ENCODE assay signal across 1 cellular context in genomic region chr4:122632396-122633143, GRCh38.
TF ChIP-seq lines count a peak whose summit lies in the region.

No MANE protein-coding gene starts in this region.

TF ChIP-seq in GM12878, 131 proteins besides CTCF, POLR2A, EP300 and RAD21 (continued from another document and continues in another):
- no peak for TF ChIP-seq CUX1 (IDR thresholded peaks at IDR 0.05; ENCODE audit: insufficient replicate concordance, low read depth, low read length)
- TF ChIP-seq EED (IDR thresholded peaks at IDR 0.05; ENCODE audit: low read depth) = peak; percentile 61; the same call in 1 of the 2 replicates
- TF ChIP-seq IKZF2 (IDR thresholded peaks at IDR 0.05) = peak; percentile 87 to 91
- no peak for TF ChIP-seq SUZ12 (IDR thresholded peaks at IDR 0.05; ENCODE audit: unreplicated experiment)
- no peak for TF ChIP-seq BCL3 (IDR thresholded peaks at IDR 0.05; ENCODE audit: borderline replicate concordance, insufficient read depth, low read depth, low read length, poor library complexity, severe bottlenecking)
- TF ChIP-seq JUNB (IDR thresholded peaks at IDR 0.05) = peak; percentile 82
- peak; percentile 60; the same call in 1 of the 2 replicates for TF ChIP-seq SREBF1 (IDR thresholded peaks at IDR 0.05; ENCODE audit: low read length)
- TF ChIP-seq TCF12 (IDR thresholded peaks at IDR 0.05; ENCODE audit: low read depth, low read length) = no peak
- no peak for TF ChIP-seq E4F1 (IDR thresholded peaks at IDR 0.05; ENCODE audit: borderline replicate concordance, partially characterized antibody)
- TF ChIP-seq NRF1 (conservative IDR thresholded peaks at IDR 0.05; ENCODE audit: low read depth, low read length) = no peak
- 0 out of 2 replicates have a peak, but pooled peaks have one; percentile 41 for TF ChIP-seq GABPA (IDR thresholded peaks at IDR 0.05; ENCODE audit: low read depth)
- peak; percentile 73 for TF ChIP-seq NR2F1 (conservative IDR thresholded peaks at IDR 0.05)
- no peak for TF ChIP-seq POLR2AphosphoS2 (IDR thresholded peaks at IDR 0.05; ENCODE audit: low read depth, low read length)
- no peak for TF ChIP-seq ESRRA (IDR thresholded peaks at IDR 0.05; ENCODE audit: low read length)
- no peak for TF ChIP-seq FOXK2 (IDR thresholded peaks at IDR 0.05)
- TF ChIP-seq SREBF2 (IDR thresholded peaks at IDR 0.05; ENCODE audit: low read length) = no peak
- no peak for TF ChIP-seq USF1 (IDR thresholded peaks at IDR 0.05; ENCODE audit: borderline replicate concordance, extremely low read length, insufficient read depth, low read depth, low read length)
- peak; percentile 77; the same call in 1 of the 2 replicates for TF ChIP-seq DPF2 (IDR thresholded peaks at IDR 0.05)
- no peak for TF ChIP-seq YBX1 (IDR thresholded peaks at IDR 0.05)
- TF ChIP-seq CREB1 (IDR thresholded peaks at IDR 0.05; ENCODE audit: low read depth) = peak; percentile 75
- 0 out of 2 replicates have a peak, but pooled peaks have one; percentile 32 for TF ChIP-seq STAT3 (IDR thresholded peaks at IDR 0.05; ENCODE audit: low read depth, low read length)
- no peak for TF ChIP-seq CBX5 (IDR thresholded peaks at IDR 0.05; ENCODE audit: low read depth)
- peak; percentile 92 for TF ChIP-seq MTA2 (IDR thresholded peaks at IDR 0.05; ENCODE audit: low read depth)
- no peak for TF ChIP-seq PAX8 (IDR thresholded peaks at IDR 0.05)
- TF ChIP-seq GATAD2B (conservative IDR thresholded peaks at IDR 0.05; ENCODE audit: low read depth) = peak; percentile 59; the same call in 1 of the 2 replicates
- peak; percentile 74; the same call in 1 of the 2 replicates for TF ChIP-seq PAX5 (IDR thresholded peaks at IDR 0.05; ENCODE audit: borderline replicate concordance, low read depth, low read length)
- peak; percentile 90 for TF ChIP-seq RUNX3 (IDR thresholded peaks at IDR 0.05; ENCODE audit: low read length)
- no peak for TF ChIP-seq TARDBP (IDR thresholded peaks at IDR 0.05; ENCODE audit: borderline replicate concordance)
- no peak for TF ChIP-seq MEF2A (IDR thresholded peaks at IDR 0.05; ENCODE audit: insufficient read depth, low read depth, low read length)
- no peak for TF ChIP-seq ASH2L (IDR thresholded peaks at IDR 0.05; ENCODE audit: borderline replicate concordance, low read depth)
- TF ChIP-seq BACH1 (IDR thresholded peaks at IDR 0.05; ENCODE audit: borderline replicate concordance) = no peak; the same call in 1 of the 2 replicates
- TF ChIP-seq LARP7 (IDR thresholded peaks at IDR 0.05) = no peak
- TF ChIP-seq MYC (IDR thresholded peaks at IDR 0.05; ENCODE audit: insufficient read depth, insufficient read length, insufficient replicate concordance, low read length, severe bottlenecking) = no peak
- no peak for TF ChIP-seq YY1 (IDR thresholded peaks at IDR 0.05; ENCODE audit: low read depth, low read length)
- no peak for TF ChIP-seq HDAC6 (IDR thresholded peaks at IDR 0.05; ENCODE audit: unreplicated experiment)
- no peak for TF ChIP-seq MAX (IDR thresholded peaks at IDR 0.05; ENCODE audit: low read depth, low read length)
- no peak for TF ChIP-seq MLLT1 (IDR thresholded peaks at IDR 0.05)
- TF ChIP-seq PKNOX1 (IDR thresholded peaks at IDR 0.05) = peak; percentile 72
- TF ChIP-seq ATF2 (IDR thresholded peaks at IDR 0.05; ENCODE audit: low read length) = peak; percentile 76; the same call in 1 of the 2 replicates
- peak; percentile 55 for TF ChIP-seq BMI1 (IDR thresholded peaks at IDR 0.05; ENCODE audit: borderline replicate concordance)
- TF ChIP-seq IRF4 (IDR thresholded peaks at IDR 0.05; ENCODE audit: low read depth, low read length) = peak; percentile 69; the same call in 1 of the 2 replicates
- no peak for TF ChIP-seq NKRF (conservative IDR thresholded peaks at IDR 0.05)
- peak; percentile 88 for TF ChIP-seq IKZF1 (conservative IDR thresholded peaks at IDR 0.05)
- TF ChIP-seq NFIC (IDR thresholded peaks at IDR 0.05; ENCODE audit: low read depth, low read length) = peak; percentile 82
- TF ChIP-seq POU2F2 (IDR thresholded peaks at IDR 0.05; ENCODE audit: borderline replicate concordance, low read depth, low read length) = peak; percentile 96
- TF ChIP-seq SMC3 (IDR thresholded peaks at IDR 0.05; ENCODE audit: borderline replicate concordance, low read length) = no peak
